ENCODE assay signal across 13 cellular contexts in the genomic region with DNA sequence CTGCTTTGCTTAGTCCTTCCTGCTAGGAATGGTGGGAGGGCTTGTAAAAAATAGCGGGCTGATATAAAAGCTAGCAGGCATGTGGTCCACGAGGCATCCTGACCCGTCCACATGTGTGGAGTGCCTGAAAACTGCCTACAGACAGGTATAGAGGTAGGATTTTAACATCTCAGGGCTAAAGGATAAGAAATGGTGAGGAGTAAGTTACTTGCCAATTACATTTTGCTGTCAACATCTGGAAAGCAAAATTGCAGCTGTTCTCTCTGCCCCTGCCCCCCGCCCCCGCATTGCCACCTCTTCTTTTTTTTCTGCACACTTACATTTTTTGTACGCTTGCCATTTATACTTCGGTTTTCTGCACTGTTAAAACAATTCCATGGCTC. TPM values are rescaled to one million over a fixed set of nuclear protein-coding genes. Genes with fewer than 3 reads are reported as not detected.
DNase-seq lines count a peak whose midpoint lies in the region; ATAC-seq and TF ChIP-seq lines count a peak whose summit lies in the region.
"Had no signal": no experiment of that assay in that cellular context is flagged by ENCODE, and none has a peak within 500 bp of the region (broad histone marks: within the 10 kb centered on the region; RNA-seq: fewer than 3 reads in every experiment).

No MANE protein-coding gene starts in this region.

- CTCF ChIA-PET in RWPE1 (lab: Yijun Ruan, JAX) (interaction anchor here (1.3 to 1.4 kb wide), 2 partner anchors 45 to 51 kb away, joined by 5 read pairs; no protein-coding TSS in a partner anchor), Caco-2 (lab: Charles Lee) (no interaction called here)

- H3K4me3 Mint-ChIP-seq in endodermal cell (no peak overlapping the region), Caco-2 (ENCODE audit: unreplicated experiment) (no peak overlapping the region)
- H3K4me3 Mint-ChIP-seq: activated naive CD8-positive, alpha-beta T cell treated with anti-CD3 and anti-CD28 coated beads for 36 hours; CD8-positive, alpha-beta T cell had no signal

- H3K27me3 Mint-ChIP-seq in endodermal cell (ENCODE audit: insufficient read depth) (peaks cover 100% of the 10 kb centered on the region), Caco-2 (ENCODE audit: insufficient read depth, unreplicated experiment) (peaks cover 28% of the 10 kb centered on the region)

- intact Hi-C loops in psoas muscle (cut with DNase I) (no loop called here), Caco-2 (cut with micrococcal nuclease; ENCODE audit: unreplicated experiment) (no loop called here)

- H3K9me3 Mint-ChIP-seq in endodermal cell, result peaks cover 6% of the 10 kb centered on the region
- H3K9me3 Mint-ChIP-seq in Caco-2 (ENCODE audit: unreplicated experiment), result no peaks in the 10 kb centered on the region
- H3K9me3 Mint-ChIP-seq: CD8-positive, alpha-beta T cell had no signal

- H3K27ac Mint-ChIP-seq in endodermal cell (no peak overlapping the region), Caco-2 (ENCODE audit: unreplicated experiment) (no peak overlapping the region)
- H3K27ac Mint-ChIP-seq: activated naive CD8-positive, alpha-beta T cell treated with anti-CD3 and anti-CD28 coated beads for 36 hours; CD8-positive, alpha-beta T cell had no signal

- H3K27me3 ChIP-seq in endodermal cell (ENCODE audit: control insufficient read depth, insufficient read depth, low read length, poor library complexity, severe bottlenecking) (peaks cover 100% of the 10 kb centered on the region), psoas muscle (ENCODE audit: insufficient read depth in 3 of 3, low read length in 2 of 3) (no peaks in the 10 kb centered on the region), Caco-2 (replicated peaks; ENCODE audit: control insufficient read depth, insufficient read depth, low read length) (no peaks in the 10 kb centered on the region)

- no peaks in the 10 kb centered on the region for H3K36me3 Mint-ChIP-seq in endodermal cell (ENCODE audit: low read depth)
- no peaks in the 10 kb centered on the region for H3K36me3 Mint-ChIP-seq in Caco-2 (ENCODE audit: insufficient read depth, unreplicated experiment)
- H3K36me3 Mint-ChIP-seq: CD8-positive, alpha-beta T cell had no signal

- H3K36me3 ChIP-seq in endodermal cell (ENCODE audit: control insufficient read depth, insufficient read depth, low read length) (no peaks in the 10 kb centered on the region), psoas muscle (ENCODE audit: insufficient read depth in 1 of 2, low read depth in 1 of 2) (no peaks in the 10 kb centered on the region), urinary bladder (ENCODE audit: insufficient read depth) (no peaks in the 10 kb centered on the region), Caco-2 (ENCODE audit: control insufficient read depth, insufficient read depth, low read length) (no peaks in the 10 kb centered on the region)

- H3K9me3 ChIP-seq in endodermal cell (ENCODE audit: control insufficient read depth, low read length) (no peaks in the 10 kb centered on the region), psoas muscle (no peaks in the 10 kb centered on the region), Caco-2 (no peaks in the 10 kb centered on the region)

- POLR2A ChIA-PET in RWPE1 (lab: Yijun Ruan, JAX; ENCODE audit: low non-redundant PET) (no interaction called here), Caco-2 (lab: Charles Lee) (no interaction called here)

- no peak for DNase-seq in RWPE1 (ENCODE audit: low spot score)
- no peak for DNase-seq in endodermal cell
- DNase-seq in psoas muscle, result no peak
- no peak for DNase-seq in NOMO-1 (lab: John Stamatoyannopoulos, UW; ENCODE audit: unreplicated experiment in 2 of 2)
- DNase-seq in Caco-2, result no peak
- no peak for DNase-seq in COR-L47 (lab: John Stamatoyannopoulos, UW)
- DNase-seq: activated naive CD8-positive, alpha-beta T cell treated with anti-CD3 and anti-CD28 coated beads for 36 hours; CD8-positive, alpha-beta T cell; midbrain; NCI-H1436; NCI-H446 had no signal

- peaks cover 11% of the 10 kb centered on the region for H3K4me1 ChIP-seq in endodermal cell (ENCODE audit: control insufficient read depth, insufficient read depth, low read length)
- peaks cover 75% of the 10 kb centered on the region for H3K4me1 ChIP-seq in psoas muscle
- no peaks in the 10 kb centered on the region for H3K4me1 ChIP-seq in urinary bladder (ENCODE audit: insufficient read depth)
- peaks cover 8% of the 10 kb centered on the region; the same call in 1 of the 2 replicates for H3K4me1 ChIP-seq in Caco-2

- ATAC-seq in psoas muscle, result no peak
- ATAC-seq: CD8-positive, alpha-beta T cell had no signal

- BruUV-seq in Caco-2 (replicated peaks; lab: Mats Ljungman, UMichigan), result no TSS peak

- TF ChIP-seq CTCF in RWPE1 (conservative IDR thresholded peaks at IDR 0.05; ENCODE audit: low read depth) (no peak), endodermal cell (conservative IDR thresholded peaks at IDR 0.05) (no peak), psoas muscle (IDR thresholded peaks at IDR 0.05) (no peak), Caco-2 (IDR thresholded peaks at IDR 0.05; ENCODE audit: insufficient read depth in 1 of 2, low read depth in 1 of 2, low read length in 1 of 2, severe bottlenecking in 1 of 2, unreplicated experiment in 1 of 2) (no peak)

- WGBS in endodermal cell (ENCODE audit: insufficient coverage in 1 of 2, insufficient read length in 1 of 2), 2 experiments, result 23 to 26% methylated on average over 2 to 7 of the region's 7 CpGs
- 27 to 62% (median 31%) methylated on average over 7 of the region's 7 CpGs for WGBS in psoas muscle, 3 donors
- WGBS in urinary bladder, result 36% methylated on average over 7 of the region's 7 CpGs

- H3K27ac ChIP-seq in RWPE1 (peak overlapping the region; percentile 98), endodermal cell (ENCODE audit: low read depth, low read length) (no peak overlapping the region), psoas muscle (peak overlapping the region; percentile 99), urinary bladder (ENCODE audit: low read depth) (peak overlapping the region; percentile 64)

- H3K4me3 ChIP-seq in endodermal cell (ENCODE audit: low read length) (peak overlapping the region; percentile 35), psoas muscle (peak overlapping the region; percentile 57), urinary bladder (ENCODE audit: low read depth, low read length) (no peak overlapping the region), Caco-2 (ENCODE audit: low read depth, low read length) (no peak overlapping the region)

- H3K4me1 Mint-ChIP-seq in endodermal cell (peaks cover 39% of the 10 kb centered on the region), Caco-2 (ENCODE audit: low read depth, unreplicated experiment) (peaks cover 5% of the 10 kb centered on the region)

- H3K9ac ChIP-seq in endodermal cell (ENCODE audit: extremely low read depth, low read length, poor library complexity, severe bottlenecking), result no peak overlapping the region

RNA-seq across cellular contexts. Expression of gene NFIX, which starts 21.0 kb away (rescaled TPM):
- total RNA-seq in endodermal cell (under 1 TPM; 0.22 to 0.40 TPM), psoas muscle (100 to 1,000 TPM; 220 to 347 (median 268) TPM), urinary bladder (83.5 TPM), Caco-2 (2022) (0.35 and 0.82 TPM in 2 replicates)
- polyA plus RNA-seq in endodermal cell (2013, experiment 1 of 2), result 0.93 TPM
- polyA plus RNA-seq in endodermal cell (2013, experiment 2 of 2), result 0.70 TPM
- polyA plus RNA-seq in psoas muscle (100 to 1,000 TPM in 1 of 3 donors, 10 to 100 TPM in 2; 22.2 to 158 (median 43.8) TPM), urinary bladder (88.6 TPM)

RNA-seq across cellular contexts. Expression of gene DAND5, which starts 46.9 kb away (rescaled TPM):
- total RNA-seq in endodermal cell (under 1 TPM; 0.13 to 0.40 TPM), psoas muscle (under 1 TPM in 1 of 4 donors, not detected in 3; 0.26 TPM), urinary bladder (not detected), Caco-2 (2022) (not detected in 2 replicates)
- polyA plus RNA-seq in endodermal cell (2013, experiment 1 of 2), result not detected
- not detected for polyA plus RNA-seq in endodermal cell (2013, experiment 2 of 2)
- polyA plus RNA-seq in psoas muscle (not detected), urinary bladder (not detected)
- total RNA-seq: activated naive CD8-positive, alpha-beta T cell treated with anti-CD3 and anti-CD28 coated beads for 36 hours; CD8-positive, alpha-beta T cell; fibroblast of villous mesenchyme had no signal

RNA-seq across cellular contexts. Expression of gene GADD45GIP1, which starts 59.2 kb away (rescaled TPM):
- total RNA-seq in endodermal cell, result 10 to 100 TPM; 31.0 to 34.9 TPM
- 37.5 TPM for polyA plus RNA-seq in endodermal cell (2013, experiment 1 of 2)
- polyA plus RNA-seq in endodermal cell (2013, experiment 2 of 2), result 41.7 TPM
- 10 to 100 TPM; 22.4 to 35.6 (median 29.3) TPM for total RNA-seq in psoas muscle
- 100 to 1,000 TPM in 1 of 3 donors, 10 to 100 TPM in 2; 50.6 to 119 (median 62.5) TPM for polyA plus RNA-seq in psoas muscle
- 7.3 TPM for total RNA-seq in urinary bladder
- 45.9 TPM for polyA plus RNA-seq in urinary bladder
- total RNA-seq in Caco-2 (2022), result 39.3 and 42.7 TPM in 2 replicates

Comparison
In these comparisons a context has a peak if more than half of its experiments do, and no peak if none do; other contexts are left out.
1. H3K4me3 ChIP-seq: peak in endodermal cell (single experiment) and psoas muscle (single experiment); none in urinary bladder (single experiment) and Caco-2 (single experiment).
2. RNA of gene NFIX, which starts 21.0 kb away (total RNA-seq): 220 to 347 TPM in psoas muscle and 83.5 TPM in urinary bladder (single experiment); 0.35 to 0.82 TPM in Caco-2 and 0.22 to 0.40 TPM in endodermal cell; every median in the first group is over 10 times any median in the second.